Comparison of ENCODE assay signal across 20 cellular contexts in the genomic region with DNA sequence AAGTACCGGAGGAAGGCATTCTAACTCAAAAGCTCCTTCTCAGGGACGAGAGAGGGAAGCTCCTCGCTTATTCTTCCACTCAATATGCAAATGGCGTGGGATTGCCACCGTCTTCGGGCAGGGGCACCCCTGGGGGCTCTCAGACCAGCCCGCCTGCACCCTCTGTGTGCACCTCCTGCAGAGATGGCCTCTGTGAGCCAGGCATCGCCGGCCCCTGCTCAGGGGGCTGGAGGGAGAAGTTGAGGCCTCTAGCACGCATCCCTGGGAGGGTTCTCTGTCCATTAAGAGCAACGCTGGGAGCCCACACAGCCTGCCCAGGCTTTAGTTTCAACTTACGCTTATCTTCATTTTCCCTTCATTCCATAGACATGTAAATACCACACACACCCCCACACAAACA.
A peak's percentile ranks its signal among the peaks of the same experiment; 100 is the strongest.
DNase-seq lines count a peak whose midpoint lies in the region; ATAC-seq and TF ChIP-seq lines count a peak whose summit lies in the region.
"Had no signal": no experiment of that assay in that cellular context is flagged by ENCODE, and none has a peak within 500 bp of the region (broad histone marks: within the 10 kb centered on the region; RNA-seq: fewer than 3 reads in every experiment).

No MANE protein-coding gene starts in this region.

- no peak for TF ChIP-seq CTCF in CD14-positive monocyte (IDR thresholded peaks at IDR 0.05)
- TF ChIP-seq CTCF in GM23338 (conservative IDR thresholded peaks at IDR 0.05; ENCODE audit: low read depth in 2 of 2) = no peak
- TF ChIP-seq CTCF in gastrocnemius medialis (IDR thresholded peaks at IDR 0.05 in 4 of 5, conservative IDR thresholded peaks at IDR 0.05 in 1 of 5) = no peak
- no peak for TF ChIP-seq CTCF in CD4-positive, alpha-beta T cell (IDR thresholded peaks at IDR 0.05)

- H3K27ac ChIP-seq in GM23338 (ENCODE audit: low read depth) (peak overlapping the region; percentile 33; the same call in 1 of the 2 replicates), gastrocnemius medialis (peak overlapping the region in 3 of 4 donors; percentile 21 to 52 (median 35))
- H3K27ac ChIP-seq in CD4-positive, alpha-beta T cell (ENCODE audit: low read depth, low read length) = no peak overlapping the region
- H3K27ac ChIP-seq: foreskin keratinocyte, KMS-11, vagina had no signal

- no peaks in the 10 kb centered on the region for H3K79me2 ChIP-seq in GM23338 (replicated peaks; ENCODE audit: insufficient read depth)

- no peaks in the 10 kb centered on the region for H3F3A ChIP-seq in GM23338 (replicated peaks; ENCODE audit: low read depth)

- no peaks in the 10 kb centered on the region for H3K36me3 ChIP-seq in GM23338 (ENCODE audit: insufficient read depth)
- no peaks in the 10 kb centered on the region for H3K36me3 ChIP-seq in gastrocnemius medialis
- H3K36me3 ChIP-seq: vagina had no signal

- H3K36me3 Mint-ChIP-seq in CD14-positive monocyte = peaks cover 34 to 36% of the 10 kb centered on the region in 2 donors
- no peaks in the 10 kb centered on the region for H3K36me3 Mint-ChIP-seq in GM23338 (ENCODE audit: low read depth)
- peaks cover 30% of the 10 kb centered on the region for H3K36me3 Mint-ChIP-seq in effector memory CD8-positive, alpha-beta T cell (ENCODE audit: insufficient read depth)
- peaks cover 33% of the 10 kb centered on the region for H3K36me3 Mint-ChIP-seq in CD4-positive, alpha-beta T cell (ENCODE audit: low read depth)

- H3K9me3 Mint-ChIP-seq in CD14-positive monocyte = no peaks in the 10 kb centered on the region
- H3K9me3 Mint-ChIP-seq in GM23338 = no peaks in the 10 kb centered on the region
- no peaks in the 10 kb centered on the region for H3K9me3 Mint-ChIP-seq in effector memory CD8-positive, alpha-beta T cell
- no peaks in the 10 kb centered on the region for H3K9me3 Mint-ChIP-seq in CD4-positive, alpha-beta T cell

- H3K4me1 Mint-ChIP-seq in CD14-positive monocyte (peaks cover 50% of the 10 kb centered on the region), GM23338 (peaks cover 48% of the 10 kb centered on the region)
- peaks cover 40 to 67% of the 10 kb centered on the region in 2 donors for H3K4me1 Mint-ChIP-seq in effector memory CD8-positive, alpha-beta T cell (ENCODE audit: low read depth in 2 of 2)
- peaks cover 30% of the 10 kb centered on the region for H3K4me1 Mint-ChIP-seq in CD4-positive, alpha-beta T cell (ENCODE audit: low read depth)

- H3K27me3 ChIP-seq in GM23338 (ENCODE audit: insufficient read depth) = no peaks in the 10 kb centered on the region
- H3K27me3 ChIP-seq in gastrocnemius medialis = no peaks in the 10 kb centered on the region
- H3K27me3 ChIP-seq in CD4-positive, alpha-beta T cell (ENCODE audit: control insufficient read depth, insufficient read depth, low read length) = no peaks in the 10 kb centered on the region
- H3K27me3 ChIP-seq: foreskin keratinocyte, vagina had no signal

- H3K9me2 ChIP-seq in GM23338 (ENCODE audit: insufficient read depth) = no peaks in the 10 kb centered on the region

- in situ Hi-C loops in gastrocnemius medialis (cut with MboI; ENCODE audit: low sequenced_read_pairs in 4 of 4) = loop anchor here in 1 of 4 donors (10.0 kb wide), 1 partner anchor 48 kb away; no protein-coding TSS in a partner anchor

- peaks cover 21% of the 10 kb centered on the region for H3K4me1 ChIP-seq in GM23338 (ENCODE audit: insufficient read depth)
- H3K4me1 ChIP-seq in gastrocnemius medialis = peaks cover 4% of the 10 kb centered on the region in 2 donors
- H3K4me1 ChIP-seq: foreskin keratinocyte, vagina had no signal

- CTCF ChIA-PET in CD4-positive, alpha-beta T cell (lab: Charles Lee) = interaction anchor here (0.6 kb wide), 1 partner anchor 132 kb away, joined by 3 read pairs; no protein-coding TSS in a partner anchor

- no peak overlapping the region for H3K4me3 ChIP-seq in GM23338
- H3K4me3 ChIP-seq in gastrocnemius medialis = no peak overlapping the region
- H3K4me3 ChIP-seq: vagina had no signal

- no peak for DNase-seq in CD14-positive monocyte (ENCODE audit: low spot score)
- DNase-seq in GM23338 (ENCODE audit: low spot score) = no peak
- DNase-seq in effector memory CD8-positive, alpha-beta T cell = no peak
- DNase-seq in gastrocnemius medialis = no peak
- DNase-seq in CD4-positive, alpha-beta T cell = no peak
- no peak for DNase-seq in GM03348 (ENCODE audit: low spot score)
- DNase-seq: activated CD4-positive, CD25-positive, alpha-beta regulatory T cell; activated CD8-positive, alpha-beta memory T cell treated with anti-CD3 and anti-CD28 coated beads, Interleukin-2, amount 10 ng/mL, durations not matched to agents 7 days and 5 days; foreskin keratinocyte; left colon; NCI-H1048; NCI-H2107; NCI-H524 treated with DMSO at 0.1 percent for 48 hours; SHP77; stimulated activated CD4-positive, alpha-beta T cell treated with anti-CD3 and anti-CD28 coated beads, Interleukin-15, amount 100 ng/mL, for 24 hours; stimulated activated naive CD8-positive, alpha-beta T cell treated with anti-CD3 and anti-CD28 coated beads, Interleukin-15, Interleukin-2, amounts not matched to agents 100 U/mL and 50 U/mL, for 24 hours; T-helper 2 cell had no signal

- no peaks in the 10 kb centered on the region for H4K20me1 ChIP-seq in GM23338 (replicated peaks; ENCODE audit: insufficient read depth)

- intact Hi-C loops in CD14-positive monocyte (cut with micrococcal nuclease) (loop anchor here in 1 of 2 donors (10.0 kb wide), 1 partner anchor 98 kb away; no protein-coding TSS in a partner anchor), gastrocnemius medialis (cut with DNase I; ENCODE audit: low total_unique reads) (no loop called here)
- intact Hi-C loops in CD4-positive, alpha-beta T cell (cut with DNase I, micrococcal nuclease) = loop anchor here in 1 of 2 experiments (2.0 kb wide), 1 partner anchor 16 kb away; no protein-coding TSS in a partner anchor

- H3K27ac Mint-ChIP-seq in CD14-positive monocyte (peak overlapping the region; percentile 86 to 96 (median 94)), GM23338 (peak overlapping the region; percentile 31)
- H3K27ac Mint-ChIP-seq in effector memory CD8-positive, alpha-beta T cell = peak overlapping the region; percentile 79 to 83
- H3K27ac Mint-ChIP-seq in CD4-positive, alpha-beta T cell = no peak overlapping the region
- H3K27ac Mint-ChIP-seq: activated CD8-positive, alpha-beta memory T cell treated with anti-CD3 and anti-CD28 coated beads, Interleukin-2, amount 10 ng/mL, durations not matched to agents 7 days and 5 days had no signal

- ATAC-seq in GM23338 (peak; percentile 13; the same call in 2 of the 3 replicates), gastrocnemius medialis (no peak), GM18868 (IDR thresholded peaks at IDR 0.05; ENCODE audit: unreplicated experiment) (no peak)
- no peak for ATAC-seq in effector memory CD8-positive, alpha-beta T cell (replicated peaks)
- no peak for ATAC-seq in CD4-positive, alpha-beta T cell (ENCODE audit: poor library complexity)
- ATAC-seq: activated CD8-positive, alpha-beta memory T cell treated with anti-CD3 and anti-CD28 coated beads, Interleukin-2, amount 10 ng/mL, durations not matched to agents 7 days and 5 days; foreskin keratinocyte; stimulated activated naive CD8-positive, alpha-beta T cell treated with anti-CD3 and anti-CD28 coated beads, Interleukin-15, Interleukin-2, amounts not matched to agents 100 U/mL and 50 U/mL, for 24 hours had no signal

- H3K4me3 Mint-ChIP-seq in CD14-positive monocyte = peak overlapping the region; percentile 67 to 84
- H3K4me3 Mint-ChIP-seq in GM23338 = no peak overlapping the region
- no peak overlapping the region for H3K4me3 Mint-ChIP-seq in effector memory CD8-positive, alpha-beta T cell
- no peak overlapping the region for H3K4me3 Mint-ChIP-seq in CD4-positive, alpha-beta T cell
- H3K4me3 Mint-ChIP-seq: activated CD8-positive, alpha-beta memory T cell treated with anti-CD3 and anti-CD28 coated beads, Interleukin-2, amount 10 ng/mL, durations not matched to agents 7 days and 5 days had no signal

- no peaks in the 10 kb centered on the region for H3K9me3 ChIP-seq in gastrocnemius medialis
- H3K9me3 ChIP-seq in CD4-positive, alpha-beta T cell (ENCODE audit: control insufficient read depth, low read length) = no peaks in the 10 kb centered on the region
- H3K9me3 ChIP-seq: vagina had no signal

- no peak for TF ChIP-seq POLR2A in gastrocnemius medialis (IDR thresholded peaks at IDR 0.05)

- H3K4me2 ChIP-seq in GM23338 = no peak overlapping the region
- H3K4me2 ChIP-seq: KMS-11 had no signal

- H2AFZ ChIP-seq in GM23338 = no peak overlapping the region

- POLR2A ChIA-PET in CD4-positive, alpha-beta T cell (lab: Charles Lee) = interaction anchor here (0.7 kb wide), 1 partner anchor 9 kb away, joined by 3 read pairs; no protein-coding TSS in a partner anchor

- H3K27me3 Mint-ChIP-seq in CD14-positive monocyte (ENCODE audit: low read depth in 3 of 3) (no peaks in the 10 kb centered on the region), GM23338 (ENCODE audit: insufficient read depth, low read depth, poor library complexity) (peaks cover 16% of the 10 kb centered on the region)
- H3K27me3 Mint-ChIP-seq in effector memory CD8-positive, alpha-beta T cell = no peaks in the 10 kb centered on the region
- no peaks in the 10 kb centered on the region for H3K27me3 Mint-ChIP-seq in CD4-positive, alpha-beta T cell
- H3K27me3 Mint-ChIP-seq: activated CD8-positive, alpha-beta memory T cell treated with anti-CD3 and anti-CD28 coated beads, Interleukin-2, amount 10 ng/mL, durations not matched to agents 7 days and 5 days had no signal

TF ChIP-seq in GM23338, 12 proteins besides CTCF, POLR2A, EP300 and RAD21 (continues in another document):
- no peak for TF ChIP-seq ETS1 (IDR thresholded peaks at IDR 0.05)

Comparison
In these comparisons a context has a peak if more than half of its experiments do, and no peak if none do; other contexts are left out.
1. H3K4me3 Mint-ChIP-seq: peak in CD14-positive monocyte (2 of 2); none in GM23338 (single experiment), effector memory CD8-positive, alpha-beta T cell (0 of 2) and CD4-positive, alpha-beta T cell (single experiment).